18 cellular contexts compared by ENCODE assay signal in the genomic region with DNA sequence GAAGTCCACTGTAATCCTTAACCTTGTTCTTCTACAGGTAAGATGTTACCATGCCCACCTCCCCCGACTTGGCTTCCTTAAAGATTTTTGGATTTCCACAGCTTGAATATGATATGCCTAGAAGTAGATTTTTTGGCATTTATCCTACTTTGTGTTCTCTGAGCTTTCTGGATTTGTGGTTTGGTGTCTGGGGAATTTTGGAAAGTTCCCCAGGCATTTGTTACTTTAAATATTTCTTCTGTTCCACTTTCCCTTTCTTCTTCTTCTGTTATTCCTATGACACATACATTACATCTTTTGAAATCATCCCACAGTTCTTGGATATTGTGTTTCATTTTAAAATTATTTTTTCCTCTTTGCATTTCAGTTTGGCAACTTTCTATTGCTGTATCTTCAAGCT.
"Had no signal": no experiment of that assay in that cellular context is flagged by ENCODE, and none has a peak within 500 bp of the region (broad histone marks: within the 10 kb centered on the region; RNA-seq: fewer than 3 reads in every experiment).

No MANE protein-coding gene starts in this region.

- H3K4me3 ChIP-seq: body of pancreas, coronary artery, pancreas, right lobe of liver, suprapubic skin, transverse colon, uterus had no signal

- ATAC-seq: activated CD8-positive, alpha-beta T cell treated with anti-CD3 and anti-CD28 coated beads, Interleukin-2, amount 10 ng/mL, durations not matched to agents 7 days and 5 days; activated T-cell treated with anti-CD3 and anti-CD28 coated beads, Interleukin-2, amount 50 U/mL, for 4 hours; body of pancreas; naive thymus-derived CD8-positive, alpha-beta T cell; pancreas; right lobe of liver; stimulated activated naive CD8-positive, alpha-beta T cell treated with anti-CD3 and anti-CD28 coated beads, Interleukin-15, Interleukin-2, amounts not matched to agents 100 U/mL and 50 U/mL, for 24 hours had no signal

- DNase-seq: activated CD4-positive, alpha-beta T cell treated with anti-CD3 and anti-CD28 coated beads, Interleukin-2, amount 10 ng/mL, durations not matched to agents 24 days and 14 days; activated CD8-positive, alpha-beta T cell treated with anti-CD3 and anti-CD28 coated beads, Interleukin-2, amount 10 ng/mL, durations not matched to agents 7 days and 5 days; activated naive CD4-positive, alpha-beta T cell treated with anti-CD3 and anti-CD28 coated beads, Interleukin-2, amount 50 U/mL, for 16 hours; activated T-cell treated with anti-CD3 and anti-CD28 coated beads, Interleukin-2, amount 50 U/mL, for 4 hours; body of pancreas; central memory CD4-positive, alpha-beta T cell; mesenchymal stem cell; naive thymus-derived CD8-positive, alpha-beta T cell; pancreas; right lobe of liver; stimulated activated CD4-positive, alpha-beta T cell treated with anti-CD3 and anti-CD28 coated beads, Interleukin-12 subunit alpha, Interleukin-12 subunit beta, amount 100 ng/mL, for 4 hours; stimulated activated CD4-positive, alpha-beta T cell treated with anti-CD3 and anti-CD28 coated beads, Interleukin-1b, Interleukin-23, amount 100 ng/mL, for 48 hours; stimulated activated naive CD8-positive, alpha-beta T cell treated with anti-CD3 and anti-CD28 coated beads, Interleukin-15, Interleukin-2, amounts not matched to agents 100 U/mL and 50 U/mL, for 24 hours; T1000; transverse colon; uterus had no signal
